Comparison of ENCODE assay signal across 8 cellular contexts in the genomic region with DNA sequence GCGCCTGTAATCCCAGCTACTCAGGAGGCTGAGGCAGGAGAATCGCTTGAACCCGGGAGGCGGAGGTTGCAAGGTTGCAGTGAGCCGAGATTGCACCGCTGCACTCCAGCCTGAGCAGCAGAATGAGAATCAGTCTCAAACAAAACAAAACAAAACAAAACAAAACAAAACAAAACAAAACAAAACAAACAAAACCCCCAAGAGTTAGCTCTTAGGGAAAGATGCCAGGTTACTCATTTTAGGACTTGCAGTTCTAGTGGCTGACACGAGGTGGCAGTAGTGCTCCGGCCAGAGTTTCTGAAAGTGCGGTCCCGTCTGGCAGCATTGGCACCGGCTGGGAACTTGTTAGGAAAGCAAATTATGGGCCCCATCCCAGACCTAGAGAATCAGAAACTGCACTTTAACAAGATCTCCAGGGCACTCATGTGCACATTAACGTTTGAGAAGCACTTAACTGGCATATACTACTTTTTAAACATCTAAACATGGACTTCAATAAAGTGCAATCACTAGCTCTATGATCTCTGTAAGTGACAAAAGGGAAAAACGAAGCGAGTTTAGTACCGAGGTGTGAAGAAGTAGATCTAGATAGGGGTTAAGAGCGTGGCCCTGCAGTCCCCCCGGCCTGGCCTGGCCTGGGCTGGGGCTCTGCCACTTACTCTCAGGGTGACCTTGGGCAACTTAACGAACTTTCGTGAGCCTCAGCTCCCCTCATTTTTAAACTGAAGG. TPM values are rescaled to one million over a fixed set of nuclear protein-coding genes. Genes with fewer than 3 reads are reported as not detected.
DNase-seq lines count a peak whose midpoint lies in the region; ATAC-seq and TF ChIP-seq lines count a peak whose summit lies in the region.

No MANE protein-coding gene starts in this region.

- H3K4me3 ChIP-seq in HFF-Myc (replicated peaks; ENCODE audit: low read depth, low read length) (no peak overlapping the region), PC-9 (no peak overlapping the region), fibroblast of pulmonary artery (replicated peaks; ENCODE audit: low read depth, low read length) (no peak overlapping the region), neutrophil (ENCODE audit: low read depth in 1 of 2, low read length in 1 of 2) (peak overlapping the region; percentile 1 to 45), stomach (no peak overlapping the region)

- H3K4me1 ChIP-seq in PC-9 (replicated peaks; ENCODE audit: insufficient read depth) (no peaks in the 10 kb centered on the region), neutrophil (ENCODE audit: control insufficient read depth in 1 of 2, insufficient read depth in 1 of 2, low read depth in 1 of 2, low read length in 1 of 2) (peaks cover 30 to 32% of the 10 kb centered on the region in 2 experiments), stomach (peaks cover 7 to 22% (median 20%) of the 10 kb centered on the region in 4 donors)

- peak; percentile 16 to 37 for ATAC-seq in activated T-cell treated with anti-CD3 and anti-CD28 coated beads, Interleukin-2, amount 50 U/mL, for 72 hours (replicated peaks in 1 of 2)
- no peak for ATAC-seq in GM21737 (IDR thresholded peaks at IDR 0.05; ENCODE audit: unreplicated experiment)

- H3K36me3 Mint-ChIP-seq in CD14-positive monocyte = peaks cover 18 to 31% of the 10 kb centered on the region in 2 donors
- peaks cover 8 to 13% of the 10 kb centered on the region in 2 donors for H3K36me3 Mint-ChIP-seq in activated T-cell treated with anti-CD3 and anti-CD28 coated beads, Interleukin-2, amount 50 U/mL, for 72 hours (ENCODE audit: insufficient read depth in 2 of 2)

- H3K27me3 Mint-ChIP-seq in CD14-positive monocyte (ENCODE audit: low read depth in 3 of 3) = peaks cover 0 to 8% (median 7%) of the 10 kb centered on the region in 3 donors
- H3K27me3 Mint-ChIP-seq in activated T-cell treated with anti-CD3 and anti-CD28 coated beads, Interleukin-2, amount 50 U/mL, for 72 hours (ENCODE audit: low read depth) = no peaks in the 10 kb centered on the region

- peaks cover 0 to 2% (median 0%) of the 10 kb centered on the region in 7 donors for H3K9me3 Mint-ChIP-seq in CD14-positive monocyte
- H3K9me3 Mint-ChIP-seq in activated T-cell treated with anti-CD3 and anti-CD28 coated beads, Interleukin-2, amount 50 U/mL, for 72 hours = peaks cover 0 to 3% of the 10 kb centered on the region in 2 donors

- no TSS peak for BruUV-seq in PC-9 (replicated peaks; lab: Mats Ljungman, UMichigan)

- no peak overlapping the region for H3K4me2 ChIP-seq in PC-9

- CTCF ChIA-PET in PC-9 (lab: Charles Lee) = interaction anchor here (0.7 to 1.2 kb wide), 3 partner anchors 45 to 58 kb away, joined by 5 read pairs; no protein-coding TSS in a partner anchor

- H3K27me3 ChIP-seq in PC-9 (ENCODE audit: insufficient read depth, low read depth) (no peaks in the 10 kb centered on the region), neutrophil (no peaks in the 10 kb centered on the region), stomach (peaks cover 0 to 3% (median 0%) of the 10 kb centered on the region in 3 donors)

- no peaks in the 10 kb centered on the region for H4K20me1 ChIP-seq in PC-9 (ENCODE audit: insufficient read depth)

- peaks cover 43% of the 10 kb centered on the region for H3K4me1 Mint-ChIP-seq in CD14-positive monocyte
- H3K4me1 Mint-ChIP-seq in activated T-cell treated with anti-CD3 and anti-CD28 coated beads, Interleukin-2, amount 50 U/mL, for 72 hours (ENCODE audit: low read depth) = peaks cover 66% of the 10 kb centered on the region

- intact Hi-C loops in CD14-positive monocyte (cut with micrococcal nuclease) = loop anchor here (1.0 to 5.0 kb wide), 3 partner anchors 42 to 83 kb away; a partner anchor contains a TSS
- intact Hi-C loops in PC-9 (cut with micrococcal nuclease; ENCODE audit: unreplicated experiment) = loop anchor here (1.0 to 2.0 kb wide), 2 partner anchors 84 to 534 kb away; no protein-coding TSS in a partner anchor
- intact Hi-C loops in stomach (cut with DNase I; ENCODE audit: low total_unique reads) = no loop called here

- no peak overlapping the region for H2AFZ ChIP-seq in PC-9

- no peak for TF ChIP-seq POLR2A in stomach (IDR thresholded peaks at IDR 0.05)

- TF ChIP-seq CTCF in CD14-positive monocyte (IDR thresholded peaks at IDR 0.05) (peak; percentile 93), HFF-Myc (IDR thresholded peaks at IDR 0.05; ENCODE audit: low read depth, low read length, missing control alignments) (peak; percentile 95), PC-9 (conservative IDR thresholded peaks at IDR 0.05) (peak; percentile 87), fibroblast of pulmonary artery (IDR thresholded peaks at IDR 0.05; ENCODE audit: low read length, missing control alignments) (peak; percentile 94), neutrophil (IDR thresholded peaks at IDR 0.05) (peak; percentile 96), stomach (IDR thresholded peaks at IDR 0.05) (peak in 6 of 7 experiments; percentile 86 to 99 (median 96))

- POLR2A ChIA-PET in PC-9 (lab: Charles Lee; ENCODE audit: unreplicated experiment) = no interaction called here

- H3K9me3 ChIP-seq in PC-9 (ENCODE audit: insufficient read depth, low read depth) = no peaks in the 10 kb centered on the region
- no peaks in the 10 kb centered on the region for H3K9me3 ChIP-seq in neutrophil
- H3K9me3 ChIP-seq in stomach = no peaks in the 10 kb centered on the region

- no peaks in the 10 kb centered on the region for H3K36me3 ChIP-seq in PC-9 (ENCODE audit: low read depth)
- H3K36me3 ChIP-seq in neutrophil = no peaks in the 10 kb centered on the region
- H3K36me3 ChIP-seq in stomach = no peaks in the 10 kb centered on the region

- peak overlapping the region; percentile 16 to 17 for H3K4me3 Mint-ChIP-seq in CD14-positive monocyte
- H3K4me3 Mint-ChIP-seq in activated T-cell treated with anti-CD3 and anti-CD28 coated beads, Interleukin-2, amount 50 U/mL, for 72 hours = peak overlapping the region; percentile 5 to 56

- H3K9me2 ChIP-seq in PC-9 (ENCODE audit: insufficient read depth) = no peaks in the 10 kb centered on the region

- no peaks in the 10 kb centered on the region for H3F3A ChIP-seq in PC-9 (ENCODE audit: insufficient read depth, low read depth)

- H3K27ac Mint-ChIP-seq in CD14-positive monocyte = peak overlapping the region; percentile 80 to 98 (median 91)
- H3K27ac Mint-ChIP-seq in activated T-cell treated with anti-CD3 and anti-CD28 coated beads, Interleukin-2, amount 50 U/mL, for 72 hours = peak overlapping the region; percentile 82

- H3K27ac ChIP-seq in PC-9 = no peak overlapping the region
- H3K27ac ChIP-seq in neutrophil = peak overlapping the region; percentile 92
- H3K27ac ChIP-seq in stomach = peak overlapping the region; percentile 2 to 62 (median 54)

- TF ChIP-seq EP300 in stomach (IDR thresholded peaks at IDR 0.05) = no peak

- peak; percentile 82 for DNase-seq in CD14-positive monocyte (ENCODE audit: low spot score)
- no peak for DNase-seq in HFF-Myc (ENCODE audit: extremely low read depth, low read depth)
- peak in 1 of 2 experiments; percentile 66 for DNase-seq in PC-9
- DNase-seq in activated T-cell treated with anti-CD3 and anti-CD28 coated beads, Interleukin-2, amount 50 U/mL, for 72 hours = peak; percentile 70 to 78
- peak; percentile 85 for DNase-seq in fibroblast of pulmonary artery (ENCODE audit: low read depth)
- DNase-seq in stomach = peak; percentile 85

- no peaks in the 10 kb centered on the region for H3K79me2 ChIP-seq in PC-9 (ENCODE audit: low read depth)

- WGBS in stomach, 5 donors = 40 to 46% (median 43%) methylated on average over 18 to 19 of the region's 19 CpGs

RNA-seq across cellular contexts. Expression of a gene that starts 41.9 kb away (rescaled TPM):
- polyA plus RNA-seq in CD14-positive monocyte (100 to 1,000 TPM; 436 to 761 TPM), stomach (1 to 10 TPM; 5.4 to 8.4 (median 7.8) TPM)
- total RNA-seq in PC-9 (2021) (2.7 and 3.3 TPM in 2 replicates), stomach (10 to 100 TPM in 4 of 5 donors, 1 to 10 TPM in 1; 7.1 to 24.3 (median 14.9) TPM)
- total RNA-seq in activated T-cell treated with anti-CD3 and anti-CD28 coated beads, Interleukin-2, amount 50 U/mL, for 72 hours = 100 to 1,000 TPM in 1 of 2 donors, 10 to 100 TPM in 1; 95.4 to 130 TPM

Comparison
In these comparisons a context has a peak if more than half of its experiments do, and no peak if none do; other contexts are left out.
1. H3K4me3 ChIP-seq: peak in neutrophil (2 of 2); none in HFF-Myc (single experiment), PC-9 (single experiment), fibroblast of pulmonary artery (single experiment) and stomach (0 of 4).
2. Peak in every context shown above with its lines, with median percentiles within 50 percentile points of each other: CTCF ChIP-seq.